In the genomic region with DNA sequence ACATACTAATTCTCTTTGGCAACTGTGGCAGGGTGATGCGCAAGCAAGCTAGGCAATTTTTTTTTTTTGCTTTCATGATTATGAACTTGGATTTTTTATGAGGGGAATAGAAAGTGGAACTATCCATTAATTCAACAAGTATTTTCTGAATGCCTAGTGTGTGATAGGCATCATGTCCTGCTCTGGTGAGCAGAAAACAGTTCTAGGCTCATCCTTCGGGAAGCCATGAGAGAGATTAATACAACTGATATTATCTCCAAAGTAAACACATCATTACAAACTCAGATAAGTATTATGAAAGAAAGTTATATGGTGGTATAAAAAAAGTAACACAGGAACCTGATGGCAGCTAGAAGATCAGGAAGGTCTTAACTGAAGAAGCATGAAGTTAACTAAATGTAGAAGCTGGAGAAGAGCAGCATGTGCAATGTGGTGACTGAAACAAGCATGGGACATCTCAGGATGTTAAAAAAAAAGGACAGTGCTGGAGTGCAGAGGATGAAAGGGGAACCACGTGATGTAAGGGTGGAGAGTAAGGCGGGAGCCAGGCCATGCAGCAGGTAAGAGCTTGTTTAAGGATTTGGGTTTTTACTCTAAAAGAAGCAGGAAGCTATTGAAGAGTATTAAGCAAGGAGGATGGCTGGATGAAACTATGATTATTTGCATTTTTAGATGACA, we compare ENCODE assay signal across 20 cellular contexts.
A peak's percentile ranks its signal among the peaks of the same experiment; 100 is the strongest.
DNase-seq lines count a peak whose midpoint lies in the region; ATAC-seq, FAIRE-seq and TF ChIP-seq lines count a peak whose summit lies in the region.
"Had no signal": no experiment of that assay in that cellular context is flagged by ENCODE, and none has a peak within 500 bp of the region (broad histone marks: within the 10 kb centered on the region; RNA-seq: fewer than 3 reads in every experiment).

No MANE protein-coding gene starts in this region.

- no peak overlapping the region for H3K27ac ChIP-seq in HepG2 (ENCODE audit: extremely low read length, insufficient read depth, low read length)
- H3K27ac ChIP-seq in right lobe of liver = no peak overlapping the region
- no peak overlapping the region for H3K27ac ChIP-seq in brain microvascular endothelial cell
- peak overlapping the region; percentile 2 for H3K27ac ChIP-seq in temporal lobe (ENCODE audit: low read depth, low read length)
- H3K27ac ChIP-seq: colonic mucosa had no signal

- in situ Hi-C loops in HepG2 (cut with HindIII; ENCODE audit: extremely low pct_ligation_motif_present, low pct_unique_long_range_greater_than_20kb) = no loop called here
- in situ Hi-C loops in brain microvascular endothelial cell (cut with HindIII; ENCODE audit: low pct_ligation_motif_present, low sequenced_read_pairs) = no loop called here

- no peak for ATAC-seq in HepG2
- no peak for ATAC-seq in right lobe of liver
- no peak for ATAC-seq in esophagus mucosa
- ATAC-seq in naive thymus-derived CD8-positive, alpha-beta T cell = no peak
- ATAC-seq: left colon had no signal

- DNase-seq in HepG2 (ENCODE audit: low spot score) (no peak), right lobe of liver (no peak), brain microvascular endothelial cell (peak; percentile 12), NCI-H1930 (lab: John Stamatoyannopoulos, UW) (no peak)
- no peak for DNase-seq in naive thymus-derived CD8-positive, alpha-beta T cell
- DNase-seq: activated CD4-positive, alpha-beta T cell treated with anti-CD3 and anti-CD28 coated beads, Interleukin-2, amount 10 ng/mL, durations not matched to agents 24 days and 14 days; activated CD8-positive, alpha-beta memory T cell treated with anti-CD3 and anti-CD28 coated beads, Interleukin-2, amount 50 U/mL, for 48 hours; activated naive CD4-positive, alpha-beta T cell; CD4-positive, CD25-positive, alpha-beta regulatory T cell; colonic mucosa; DMS53; left colon; NCI-H1694; upper lobe of left lung had no signal

- no peaks in the 10 kb centered on the region for H3K27me3 Mint-ChIP-seq in nephron (ENCODE audit: low read depth)
- H3K27me3 Mint-ChIP-seq in naive thymus-derived CD8-positive, alpha-beta T cell = no peaks in the 10 kb centered on the region
- H3K27me3 Mint-ChIP-seq: activated CD4-positive, alpha-beta T cell treated with anti-CD3 and anti-CD28 coated beads, Interleukin-2, amount 10 ng/mL, durations not matched to agents 24 days and 14 days had no signal

- H2AFZ ChIP-seq in HepG2 (ENCODE audit: low read length) = no peak overlapping the region

- peaks cover 71% of the 10 kb centered on the region for H3K36me3 Mint-ChIP-seq in nephron (ENCODE audit: low read depth)
- H3K36me3 Mint-ChIP-seq in naive thymus-derived CD8-positive, alpha-beta T cell = no peaks in the 10 kb centered on the region
- H3K36me3 Mint-ChIP-seq: CD4-positive, CD25-positive, alpha-beta regulatory T cell had no signal

- H3K9ac ChIP-seq in HepG2 (ENCODE audit: insufficient read depth, low read depth, low read length) = no peak overlapping the region

- no peak for TF ChIP-seq CTCF in HepG2 (CRISPR knock-in tag; IDR thresholded peaks at IDR 0.05)
- TF ChIP-seq CTCF in right lobe of liver (IDR thresholded peaks at IDR 0.05) = no peak
- TF ChIP-seq CTCF in brain microvascular endothelial cell (IDR thresholded peaks at IDR 0.05; ENCODE audit: low read depth, low read length, missing control alignments) = no peak
- TF ChIP-seq CTCF in nephron (IDR thresholded peaks at IDR 0.05; ENCODE audit: unreplicated experiment in 3 of 3) = no peak

- TF ChIP-seq EP300 in HepG2 (IDR thresholded peaks at IDR 0.05; ENCODE audit: low read depth in 2 of 2, low read length in 2 of 2) = no peak
- no peak for TF ChIP-seq EP300 in HepG2 (CRISPR knock-in tag; IDR thresholded peaks at IDR 0.05; ENCODE audit: borderline replicate concordance)

- peaks cover 44% of the 10 kb centered on the region for H3K4me1 Mint-ChIP-seq in nephron
- H3K4me1 Mint-ChIP-seq in naive thymus-derived CD8-positive, alpha-beta T cell = peaks cover 0 to 19% (median 1%) of the 10 kb centered on the region in 4 donors
- H3K4me1 Mint-ChIP-seq: CD4-positive, CD25-positive, alpha-beta regulatory T cell had no signal

- no peaks in the 10 kb centered on the region for H4K20me1 ChIP-seq in HepG2 (ENCODE audit: insufficient read depth, low read length)

- intact Hi-C loops in HepG2 (cut with micrococcal nuclease; ENCODE audit: unreplicated experiment) = no loop called here
- intact Hi-C loops in right lobe of liver (cut with DNase I) = no loop called here

- H3K4me1 ChIP-seq in HepG2 (ENCODE audit: insufficient read depth, low read length) = no peaks in the 10 kb centered on the region
- no peaks in the 10 kb centered on the region for H3K4me1 ChIP-seq in right lobe of liver
- H3K4me1 ChIP-seq: colonic mucosa had no signal

- H3K27me3 ChIP-seq in HepG2 (ENCODE audit: control insufficient read depth in 1 of 2, insufficient read depth in 2 of 2, low read length in 2 of 2) = peaks cover 0 to 8% of the 10 kb centered on the region in 2 experiments; a peak in 1 of 5 replicates
- no peaks in the 10 kb centered on the region for H3K27me3 ChIP-seq in right lobe of liver
- no peaks in the 10 kb centered on the region for H3K27me3 ChIP-seq in brain microvascular endothelial cell (replicated peaks)
- H3K27me3 ChIP-seq: colonic mucosa, upper lobe of left lung had no signal

- TF ChIP-seq POLR2A in HepG2 (IDR thresholded peaks at IDR 0.05; ENCODE audit: insufficient read depth in 1 of 2, low read depth in 2 of 2, low read length in 2 of 2) (no peak), right lobe of liver (IDR thresholded peaks at IDR 0.05) (no peak)

- FAIRE-seq in HepG2 (lab: Jason Lieb, UNC) = no peak
- FAIRE-seq: A204.1, frontal cortex, H1 had no signal

- no peak overlapping the region for H3K4me3 Mint-ChIP-seq in nephron
- H3K4me3 Mint-ChIP-seq in naive thymus-derived CD8-positive, alpha-beta T cell = no peak overlapping the region
- H3K4me3 Mint-ChIP-seq: activated CD4-positive, alpha-beta T cell treated with anti-CD3 and anti-CD28 coated beads, Interleukin-2, amount 10 ng/mL, durations not matched to agents 24 days and 14 days; CD4-positive, CD25-positive, alpha-beta regulatory T cell had no signal

- H3K79me2 ChIP-seq in HepG2 (ENCODE audit: insufficient read depth, low read length) = no peaks in the 10 kb centered on the region

- no peaks in the 10 kb centered on the region for H3K9me3 ChIP-seq in HepG2 (ENCODE audit: low read length)
- no peaks in the 10 kb centered on the region for H3K9me3 ChIP-seq in right lobe of liver
- H3K9me3 ChIP-seq: colonic mucosa, upper lobe of left lung had no signal

- TF ChIP-seq RAD21 in HepG2 (CRISPR knock-in tag; IDR thresholded peaks at IDR 0.05) = no peak

- WGBS in HepG2 (ENCODE audit: low lambda C conversion rate) = 25% methylated on average over 4 of the region's 4 CpGs
- 67% methylated on average over 4 of the region's 4 CpGs for WGBS in right lobe of liver (ENCODE audit: insufficient coverage, low coverage, low lambda C conversion rate, missing lambda C conversion rate)

- POLR2A ChIA-PET in HepG2 (lab: Yijun Ruan, JAX) = no interaction called here
- POLR2A ChIA-PET in naive thymus-derived CD8-positive, alpha-beta T cell (lab: Charles Lee) = no interaction called here

- CTCF ChIA-PET in HepG2 (lab: Yijun Ruan, JAX; ENCODE audit: low intra/inter-chr PET ratio, low total read pairs) = no interaction called here

- H3K36me3 ChIP-seq in HepG2 (replicated peaks in 1 of 2; ENCODE audit: control insufficient read depth in 1 of 2, insufficient read depth in 2 of 2, low read length in 2 of 2) = no peaks in the 10 kb centered on the region
- H3K36me3 ChIP-seq in right lobe of liver = no peaks in the 10 kb centered on the region
- H3K36me3 ChIP-seq in brain microvascular endothelial cell (replicated peaks) = peaks cover 21% of the 10 kb centered on the region
- H3K36me3 ChIP-seq: colonic mucosa had no signal

- H3K27ac Mint-ChIP-seq in nephron = peak overlapping the region; percentile 34 to 58 (median 51)
- peak overlapping the region in 3 of 10 donors; percentile 3 to 28 (median 4) for H3K27ac Mint-ChIP-seq in naive thymus-derived CD8-positive, alpha-beta T cell
- H3K27ac Mint-ChIP-seq: activated CD4-positive, alpha-beta T cell treated with anti-CD3 and anti-CD28 coated beads, Interleukin-2, amount 10 ng/mL, durations not matched to agents 24 days and 14 days; CD4-positive, CD25-positive, alpha-beta regulatory T cell had no signal

- H3K4me3 ChIP-seq in HepG2 (replicated peaks in 1 of 3; ENCODE audit: insufficient read depth in 1 of 3, low read depth in 2 of 3, low read length in 3 of 3) (no peak overlapping the region), right lobe of liver (no peak overlapping the region), brain microvascular endothelial cell (ENCODE audit: low read depth, low read length) (no peak overlapping the region)
- H3K4me3 ChIP-seq: colonic mucosa, upper lobe of left lung had no signal

- H3K9me3 Mint-ChIP-seq in nephron = no peaks in the 10 kb centered on the region
- no peaks in the 10 kb centered on the region for H3K9me3 Mint-ChIP-seq in naive thymus-derived CD8-positive, alpha-beta T cell
- H3K9me3 Mint-ChIP-seq: activated CD4-positive, alpha-beta T cell treated with anti-CD3 and anti-CD28 coated beads, Interleukin-2, amount 10 ng/mL, durations not matched to agents 24 days and 14 days; CD4-positive, CD25-positive, alpha-beta regulatory T cell had no signal

- H3K4me2 ChIP-seq in HepG2 (ENCODE audit: low read depth, low read length) = no peak overlapping the region

- BruUV-seq in HepG2 (replicated peaks; lab: Mats Ljungman, UMichigan) = no TSS peak

TF ChIP-seq in HepG2, 621 proteins besides CTCF, POLR2A, EP300 and RAD21:
- peak; percentile 22; the same call in 1 of the 2 replicates for TF ChIP-seq RAD51 (IDR thresholded peaks at IDR 0.05; ENCODE audit: borderline replicate concordance)
- no peak for TF ChIP-seq ATF2 (CRISPR knock-in tag; IDR thresholded peaks at IDR 0.05)
- no peak for TF ChIP-seq NCOA1 (CRISPR knock-in tag; IDR thresholded peaks at IDR 0.05)
- TF ChIP-seq ZNF747 (CRISPR knock-in tag; IDR thresholded peaks at IDR 0.05; ENCODE audit: borderline replicate concordance) = no peak
- no peak for TF ChIP-seq ZFYVE20 (CRISPR knock-in tag; IDR thresholded peaks at IDR 0.05; ENCODE audit: borderline replicate concordance, low read depth)
